35 cellular contexts compared by ENCODE assay signal in the genomic region with DNA sequence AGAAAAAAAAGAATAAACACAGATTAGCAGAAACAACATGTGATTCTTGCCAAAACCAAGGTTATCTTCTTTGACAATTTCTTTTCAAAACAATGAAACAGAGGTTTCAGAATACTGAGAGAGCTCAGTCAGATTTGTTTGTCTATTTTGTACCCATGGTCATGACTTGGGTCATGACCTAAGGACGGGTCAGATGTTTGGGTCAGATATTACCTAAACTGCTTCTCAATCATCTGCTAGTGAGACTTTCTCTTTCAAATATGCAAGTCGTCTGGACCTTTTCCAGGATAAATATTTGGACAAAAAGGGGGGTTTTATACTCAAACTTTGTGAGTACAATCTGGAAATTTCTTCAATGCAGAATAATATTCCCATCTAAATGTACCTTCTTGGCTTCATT.
"Had no signal": no experiment of that assay in that cellular context is flagged by ENCODE, and none has a peak within 500 bp of the region (broad histone marks: within the 10 kb centered on the region; RNA-seq: fewer than 3 reads in every experiment).

No MANE protein-coding gene starts in this region.

- H3K27me3 ChIP-seq: adrenal gland, ascending aorta, body of pancreas, brain microvascular endothelial cell, breast epithelium, cardiac muscle cell had no signal

- ATAC-seq: activated naive CD4-positive, alpha-beta T cell treated with anti-CD3 and anti-CD28 coated beads, Interleukin-2, amount 50 U/mL, for 72 hours; activated naive CD8-positive, alpha-beta T cell treated with anti-CD3 and anti-CD28 coated beads, Interleukin-2, amount 50 U/mL, for 24 hours; activated T-cell treated with anti-CD3 and anti-CD28 coated beads, Interleukin-2, amount 50 U/mL, for 4 hours; activated T-cell treated with anti-CD3 and anti-CD28 coated beads, Interleukin-2, amount 50 U/mL, for 72 hours; activated T-helper 17 cell treated with anti-CD3 and anti-CD28 coated beads, Interleukin-2, amount 50 U/mL, for 72 hours; body of pancreas had no signal

- FAIRE-seq: astrocyte, bronchial epithelial cell had no signal

- H3K27ac ChIP-seq: adrenal gland, ascending aorta, body of pancreas, brain microvascular endothelial cell, breast epithelium, cardiac muscle cell had no signal

- H3K36me3 ChIP-seq: adrenal gland, ascending aorta, brain microvascular endothelial cell, breast epithelium, cardiac muscle cell had no signal

- DNase-seq: activated effector memory CD4-positive, alpha-beta T cell treated with anti-CD3 and anti-CD28 coated beads, Interleukin-2, amount 50 U/mL, for 16 hours; activated effector memory CD4-positive, alpha-beta T cell treated with Interleukin-2 at 50 U/mL for 16 hours; activated gamma-delta T cell; activated gamma-delta T cell treated with Interleukin-2 at 50 U/mL for 16 hours; activated naive CD4-positive, alpha-beta T cell; activated naive CD4-positive, alpha-beta T cell treated with anti-CD3 and anti-CD28 coated beads for 36 hours; activated naive CD4-positive, alpha-beta T cell treated with anti-CD3 and anti-CD28 coated beads, Interleukin-2, amount 10 ng/mL, durations not matched to agents 7 days and 5 days; activated naive CD4-positive, alpha-beta T cell treated with anti-CD3 and anti-CD28 coated beads, Interleukin-2, amount 50 U/mL, for 16 hours; activated naive CD4-positive, alpha-beta T cell treated with Interleukin-2 at 50 U/mL for 16 hours; activated naive CD8-positive, alpha-beta T cell treated with anti-CD3 and anti-CD28 coated beads for 36 hours; activated naive CD8-positive, alpha-beta T cell treated with anti-CD3 and anti-CD28 coated beads, Interleukin-2, amount 10 ng/mL, durations not matched to agents 7 days and 5 days; activated naive CD8-positive, alpha-beta T cell treated with anti-CD3 and anti-CD28 coated beads, Interleukin-2, amount 50 U/mL, for 24 hours; activated T-cell treated with anti-CD3 and anti-CD28 coated beads for 4 hours; activated T-cell treated with anti-CD3 and anti-CD28 coated beads, Interleukin-2, amount 50 U/mL, for 1 hour; activated T-cell treated with anti-CD3 and anti-CD28 coated beads, Interleukin-2, amount 50 U/mL, for 24 hours; activated T-cell treated with anti-CD3 and anti-CD28 coated beads, Interleukin-2, amount 50 U/mL, for 4 hours; activated T-cell treated with anti-CD3 and anti-CD28 coated beads, Interleukin-2, amount 50 U/mL, for 48 hours; activated T-cell treated with anti-CD3 and anti-CD28 coated beads, Interleukin-2, amount 50 U/mL, for 72 hours; adrenal gland; amniotic stem cell; amygdala; anterior cingulate cortex; aorta; body of pancreas; brain microvascular endothelial cell; caudate nucleus; central memory CD4-positive, alpha-beta T cell; cerebellar nuclear complex had no signal

- H3K4me1 ChIP-seq: adrenal gland, ascending aorta, body of pancreas, breast epithelium had no signal

- H3K9me3 ChIP-seq: ascending aorta, body of pancreas, breast epithelium had no signal

- H3K4me3 ChIP-seq: adrenal gland, ascending aorta, body of pancreas, breast epithelium, cardiac muscle cell had no signal
